In genomic region chr17:78460176-78460675, GRCh38 we compare ENCODE assay signal across 17 cellular contexts.
DNase-seq lines count a peak whose midpoint lies in the region; ATAC-seq, FAIRE-seq and TF ChIP-seq lines count a peak whose summit lies in the region.
"Had no signal": no experiment of that assay in that cellular context is flagged by ENCODE, and none has a peak within 500 bp of the region (broad histone marks: within the 10 kb centered on the region; RNA-seq: fewer than 3 reads in every experiment).

No MANE protein-coding gene starts in this region.

- H3K27me3 ChIP-seq in astrocyte (ENCODE audit: insufficient read depth, low read length): peaks cover 2% of the 10 kb centered on the region
- H3K27me3 ChIP-seq: BLaER1 had no signal

- H3K4me1 Mint-ChIP-seq in astrocyte (ENCODE audit: low read depth, unreplicated experiment): no peaks in the 10 kb centered on the region
- H3K4me1 Mint-ChIP-seq in stimulated activated memory B cell treated with anti-CD40 and anti-IgM and Interleukin-4, amounts not matched to agents 10 μg/mL and 1 μg/mL and 100 μg/mL, for 72 hours: no peaks in the 10 kb centered on the region
- H3K4me1 Mint-ChIP-seq in T-helper 17 cell: no peaks in the 10 kb centered on the region
- H3K4me1 Mint-ChIP-seq: CD8-positive, alpha-beta memory T cell had no signal

- H3K36me3 ChIP-seq in HEK293 (ENCODE audit: control insufficient read depth in 2 of 2, insufficient read depth in 1 of 2, low read length in 2 of 2): no peaks in the 10 kb centered on the region
- no peaks in the 10 kb centered on the region for H3K36me3 ChIP-seq in astrocyte (ENCODE audit: insufficient read depth, low read length)
- H3K36me3 ChIP-seq: BLaER1 had no signal

- CTCF ChIA-PET in HEK293 (lab: Yijun Ruan, JAX): interaction anchor here (0.6 to 2.5 kb wide), 3 partner anchors 15 to 256 kb away, joined by 3 to 7 read pairs (median 3); no protein-coding TSS in a partner anchor

- H4K20me1 ChIP-seq in astrocyte (ENCODE audit: insufficient read depth, low read length): no peaks in the 10 kb centered on the region
- H4K20me1 ChIP-seq: BLaER1 had no signal

- H3K36me3 Mint-ChIP-seq in astrocyte (ENCODE audit: low read depth, unreplicated experiment) (no peaks in the 10 kb centered on the region), T-helper 17 cell (ENCODE audit: low read depth) (no peaks in the 10 kb centered on the region)
- no peaks in the 10 kb centered on the region for H3K36me3 Mint-ChIP-seq in stimulated activated memory B cell treated with anti-CD40 and anti-IgM and Interleukin-4, amounts not matched to agents 10 μg/mL and 1 μg/mL and 100 μg/mL, for 72 hours
- H3K36me3 Mint-ChIP-seq: CD8-positive, alpha-beta memory T cell had no signal

- TF ChIP-seq CTCF in HEK293 (tag by site-specific recombination; IDR thresholded peaks at IDR 0.05) (no peak), astrocyte (IDR thresholded peaks at IDR 0.05; ENCODE audit: insufficient read depth, low read depth, low read length) (no peak)

- no peak overlapping the region for H3K4me2 ChIP-seq in astrocyte (ENCODE audit: low read length)
- H3K4me2 ChIP-seq: BLaER1 had no signal

- DNase-seq in astrocyte (ENCODE audit: low read depth) (no peak), HuH-7 (ENCODE audit: low spot score) (no peak), T-helper 17 cell (no peak), SW 1271 (lab: John Stamatoyannopoulos, UW) (no peak)
- DNase-seq: 8988T; AML-193; Caco-2; CD8-positive, alpha-beta memory T cell; DND-41; GDM1; GOT3; H9 had no signal

- peaks cover 3% of the 10 kb centered on the region for H3K9me3 Mint-ChIP-seq in astrocyte (ENCODE audit: unreplicated experiment)
- H3K9me3 Mint-ChIP-seq in stimulated activated memory B cell treated with anti-CD40 and anti-IgM and Interleukin-4, amounts not matched to agents 10 μg/mL and 1 μg/mL and 100 μg/mL, for 72 hours: no peaks in the 10 kb centered on the region
- H3K9me3 Mint-ChIP-seq: CD8-positive, alpha-beta memory T cell had no signal

- H3K27ac ChIP-seq in HEK293 (ENCODE audit: extremely low read depth, low read depth, low read length) (no peak overlapping the region), astrocyte (ENCODE audit: low read depth, low read length) (no peak overlapping the region)
- H3K27ac ChIP-seq: BLaER1 had no signal

- no peak overlapping the region for H2AFZ ChIP-seq in astrocyte (ENCODE audit: low read depth, low read length)

- H3K9ac ChIP-seq in astrocyte (ENCODE audit: low read length): no peak overlapping the region
- H3K9ac ChIP-seq: BLaER1 had no signal

- peaks cover 30% of the 10 kb centered on the region for H3K27me3 Mint-ChIP-seq in astrocyte (ENCODE audit: low read depth, unreplicated experiment)
- peaks cover 12% of the 10 kb centered on the region for H3K27me3 Mint-ChIP-seq in stimulated activated memory B cell treated with anti-CD40 and anti-IgM and Interleukin-4, amounts not matched to agents 10 μg/mL and 1 μg/mL and 100 μg/mL, for 72 hours
- H3K27me3 Mint-ChIP-seq in T-helper 17 cell: no peaks in the 10 kb centered on the region

- H3K9me3 ChIP-seq in HEK293 (ENCODE audit: control insufficient read depth, insufficient read depth, low read depth, low read length) (no peaks in the 10 kb centered on the region), astrocyte (ENCODE audit: insufficient read depth, low read depth, low read length) (no peaks in the 10 kb centered on the region), T-helper 17 cell (ENCODE audit: control insufficient read depth, low read length, poor library complexity, severe bottlenecking) (no peaks in the 10 kb centered on the region)

- no peaks in the 10 kb centered on the region for H3K79me2 ChIP-seq in astrocyte (ENCODE audit: insufficient read depth, low read length)

- POLR2A ChIA-PET in HEK293 (lab: Yijun Ruan, JAX): no interaction called here

- no peak overlapping the region for H3K4me3 Mint-ChIP-seq in astrocyte (ENCODE audit: unreplicated experiment)
- no peak overlapping the region for H3K4me3 Mint-ChIP-seq in stimulated activated memory B cell treated with anti-CD40 and anti-IgM and Interleukin-4, amounts not matched to agents 10 μg/mL and 1 μg/mL and 100 μg/mL, for 72 hours
- no peak overlapping the region for H3K4me3 Mint-ChIP-seq in T-helper 17 cell
- H3K4me3 Mint-ChIP-seq: CD8-positive, alpha-beta memory T cell; H9 had no signal

- H3K4me3 ChIP-seq in HEK293 (ENCODE audit: low read depth, low read length): no peak overlapping the region
- no peak overlapping the region for H3K4me3 ChIP-seq in astrocyte (ENCODE audit: insufficient read depth, low read depth, low read length)
- H3K4me3 ChIP-seq: BLaER1 had no signal

- ATAC-seq in esophagus mucosa: peak; percentile 24
- peak; percentile 32 for ATAC-seq in stimulated activated memory B cell treated with anti-CD40 and anti-IgM and Interleukin-4, amounts not matched to agents 10 μg/mL and 1 μg/mL and 100 μg/mL, for 72 hours
- ATAC-seq in T-helper 17 cell: no peak
- no peak for ATAC-seq in GM21619 (IDR thresholded peaks at IDR 0.05; ENCODE audit: unreplicated experiment)

- H3K4me1 ChIP-seq in HEK293 (ENCODE audit: control insufficient read depth, insufficient read depth, low read length) (no peaks in the 10 kb centered on the region), astrocyte (ENCODE audit: insufficient read depth, low read length) (no peaks in the 10 kb centered on the region)
- H3K4me1 ChIP-seq: Caco-2 had no signal

- FAIRE-seq in astrocyte (lab: Jason Lieb, UNC): no peak

- H3K27ac Mint-ChIP-seq in astrocyte (ENCODE audit: unreplicated experiment) (peak overlapping the region; percentile 34), T-helper 17 cell (no peak overlapping the region)
- no peak overlapping the region for H3K27ac Mint-ChIP-seq in stimulated activated memory B cell treated with anti-CD40 and anti-IgM and Interleukin-4, amounts not matched to agents 10 μg/mL and 1 μg/mL and 100 μg/mL, for 72 hours
- H3K27ac Mint-ChIP-seq: CD8-positive, alpha-beta memory T cell; H9 had no signal

TF ChIP-seq in HEK293, 187 proteins besides CTCF, POLR2A, EP300 and RAD21:
- no peak for TF ChIP-seq ZSCAN30 (tag by site-specific recombination; IDR thresholded peaks at IDR 0.05)
- TF ChIP-seq ZSCAN4 (tag by site-specific recombination; IDR thresholded peaks at IDR 0.05): peak; percentile 89

Comparison
In these comparisons a context has a peak if more than half of its experiments do, and no peak if none do; other contexts are left out.
1. ATAC-seq: peak in esophagus mucosa (single experiment) and stimulated activated memory B cell treated with anti-CD40 and anti-IgM and Interleukin-4, amounts not matched to agents 10 μg/mL and 1 μg/mL and 100 μg/mL, for 72 hours (single experiment); none in T-helper 17 cell (single experiment) and GM21619 (single experiment).